Comparison of ENCODE assay signal across 10 cellular contexts in the genomic region with DNA sequence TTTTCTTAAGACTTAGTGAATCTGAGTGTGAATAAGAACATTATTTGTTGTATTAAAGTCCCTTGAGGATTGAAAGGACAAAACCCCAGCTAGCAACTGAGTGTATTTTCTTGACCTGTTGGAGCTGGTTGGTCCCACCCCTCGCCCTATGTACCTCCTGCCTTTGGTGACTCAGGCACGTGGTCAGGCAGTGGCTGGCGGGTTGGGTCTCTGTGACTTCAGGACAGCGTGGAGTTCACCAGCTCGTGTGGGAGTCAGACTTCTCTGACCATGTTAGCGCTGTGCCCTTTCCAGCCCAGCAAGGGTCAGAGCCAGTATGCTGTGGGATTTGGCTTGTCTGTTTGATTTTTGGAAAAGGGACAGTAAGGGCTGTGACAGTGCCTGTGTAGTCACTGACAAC.
DNase-seq lines count a peak whose midpoint lies in the region; ATAC-seq, FAIRE-seq and TF ChIP-seq lines count a peak whose summit lies in the region.
"Had no signal": no experiment of that assay in that cellular context is flagged by ENCODE, and none has a peak within 500 bp of the region (broad histone marks: within the 10 kb centered on the region; RNA-seq: fewer than 3 reads in every experiment).

No MANE protein-coding gene starts in this region.

- H3K36me3 ChIP-seq in neuronal stem cell (replicated peaks in 1 of 2; ENCODE audit: control insufficient read depth in 2 of 2, insufficient read depth in 2 of 2, low read length in 2 of 2), result peaks cover 2 to 60% of the 10 kb centered on the region in 2 donors
- peaks cover 31% of the 10 kb centered on the region for H3K36me3 ChIP-seq in effector memory CD4-positive, alpha-beta T cell (ENCODE audit: control insufficient read depth, insufficient read depth, low read length)

- no CpG with 5 or more reads among the region's 6 CpGs for WGBS in neuronal stem cell (ENCODE audit: extremely low coverage in 2 of 2, insufficient read length in 2 of 2, insufficient replicate concordance in 1 of 2), 2 donors

- H2AK5ac ChIP-seq in neuronal stem cell (ENCODE audit: low read depth, low read length), result no peak overlapping the region

- no peak overlapping the region for H4K91ac ChIP-seq in neuronal stem cell (ENCODE audit: low read depth, low read length, poor library complexity)

- H2BK12ac ChIP-seq in neuronal stem cell (ENCODE audit: low read length), result no peak overlapping the region

- no peak overlapping the region for H3K14ac ChIP-seq in neuronal stem cell (ENCODE audit: low read length)

- H3K79me1 ChIP-seq in neuronal stem cell (ENCODE audit: low read depth, low read length), result no peaks in the 10 kb centered on the region

- H3K9me3 ChIP-seq in neuronal stem cell (replicated peaks in 1 of 2; ENCODE audit: control insufficient read depth in 2 of 2, insufficient read depth in 1 of 2, low read depth in 1 of 2, low read length in 2 of 2), result no peaks in the 10 kb centered on the region
- no peaks in the 10 kb centered on the region for H3K9me3 ChIP-seq in effector memory CD4-positive, alpha-beta T cell (ENCODE audit: control insufficient read depth, low read length)

- peak; percentile 72 for FAIRE-seq in RCC 7860 (lab: Jason Lieb, UNC)
- FAIRE-seq: D721Med, endometrium had no signal

- H4K8ac ChIP-seq in neuronal stem cell (ENCODE audit: low read depth, low read length), result no peak overlapping the region

- H3K27ac ChIP-seq in neuronal stem cell (replicated peaks; ENCODE audit: low read length), result no peak overlapping the region
- no peak overlapping the region for H3K27ac ChIP-seq in effector memory CD4-positive, alpha-beta T cell (ENCODE audit: insufficient read depth, low read length, poor library complexity, severe bottlenecking)

- no peak overlapping the region for H2BK15ac ChIP-seq in neuronal stem cell (ENCODE audit: low read length)

- H2BK5ac ChIP-seq in neuronal stem cell (ENCODE audit: low read length), result no peak overlapping the region

- no peaks in the 10 kb centered on the region for H3K27me3 ChIP-seq in neuronal stem cell (ENCODE audit: control insufficient read depth in 3 of 3, insufficient read depth in 3 of 3, low read depth in 1 of 3, low read length in 3 of 3)
- H3K27me3 ChIP-seq in effector memory CD4-positive, alpha-beta T cell (replicated peaks; ENCODE audit: control insufficient read depth, insufficient read depth, low read length, poor library complexity, severe bottlenecking), result no peaks in the 10 kb centered on the region

- H3K23ac ChIP-seq in neuronal stem cell (ENCODE audit: low read depth, low read length, poor library complexity), result no peak overlapping the region

- H2BK120ac ChIP-seq in neuronal stem cell (ENCODE audit: low read depth, low read length), result no peak overlapping the region

- ATAC-seq in sciatic nerve (peak; percentile 78), SK-N-SH treated with all-trans-retinoic acid at 6 μM for 48 hours (no peak)

- intact Hi-C loops in sciatic nerve (cut with DNase I), result no loop called here

- H3K4me1 ChIP-seq in neuronal stem cell (ENCODE audit: control insufficient read depth in 2 of 2, insufficient read depth in 1 of 2, low read depth in 1 of 2, low read length in 2 of 2), result peaks cover 0 to 15% of the 10 kb centered on the region in 2 donors
- H3K4me1 ChIP-seq in effector memory CD4-positive, alpha-beta T cell (ENCODE audit: control insufficient read depth, insufficient read depth, low read length, poor library complexity, severe bottlenecking), result no peaks in the 10 kb centered on the region

- TF ChIP-seq CTCF in fibroblast of mammary gland (conservative IDR thresholded peaks at IDR 0.05; ENCODE audit: control insufficient read depth, insufficient read depth, low read depth, low read length), result no peak

- H3K4me2 ChIP-seq in neuronal stem cell (ENCODE audit: insufficient read depth, low read length, poor library complexity, severe bottlenecking), result no peak overlapping the region

- no peak overlapping the region for H3K9ac ChIP-seq in neuronal stem cell (ENCODE audit: low read depth, low read length, poor library complexity)

- H3K4me3 ChIP-seq in fibroblast of mammary gland (ENCODE audit: control insufficient read depth, low read depth, low read length), result no peak overlapping the region
- no peak overlapping the region for H3K4me3 ChIP-seq in neuronal stem cell (ENCODE audit: low read length in 2 of 2)
- H3K4me3 ChIP-seq in effector memory CD4-positive, alpha-beta T cell (ENCODE audit: insufficient read depth, low read depth, low read length, poor library complexity, severe bottlenecking), result no peak overlapping the region

- no peak overlapping the region for H3K4ac ChIP-seq in neuronal stem cell (ENCODE audit: low read length)

- DNase-seq in CD1c-positive myeloid dendritic cell (ENCODE audit: extremely low spot score) (peak; percentile 56), RCC 7860 (ENCODE audit: low spot score) (peak; percentile 59), fibroblast of mammary gland (ENCODE audit: low read depth) (peak; percentile 74), sciatic nerve (ENCODE audit: low spot score) (no peak), neuronal stem cell (ENCODE audit: low spot score) (no peak), H4 (ENCODE audit: low spot score) (no peak)
- no peak for DNase-seq in effector memory CD4-positive, alpha-beta T cell

- no peak overlapping the region for H3K18ac ChIP-seq in neuronal stem cell (ENCODE audit: low read length)

- no peak overlapping the region for H2AFZ ChIP-seq in neuronal stem cell (ENCODE audit: low read length)

TF ChIP-seq in SK-N-SH treated with all-trans-retinoic acid at 6 μM for 48 hours, 23 proteins besides CTCF, POLR2A, EP300 and RAD21:
- TF ChIP-seq, protein P1, sequence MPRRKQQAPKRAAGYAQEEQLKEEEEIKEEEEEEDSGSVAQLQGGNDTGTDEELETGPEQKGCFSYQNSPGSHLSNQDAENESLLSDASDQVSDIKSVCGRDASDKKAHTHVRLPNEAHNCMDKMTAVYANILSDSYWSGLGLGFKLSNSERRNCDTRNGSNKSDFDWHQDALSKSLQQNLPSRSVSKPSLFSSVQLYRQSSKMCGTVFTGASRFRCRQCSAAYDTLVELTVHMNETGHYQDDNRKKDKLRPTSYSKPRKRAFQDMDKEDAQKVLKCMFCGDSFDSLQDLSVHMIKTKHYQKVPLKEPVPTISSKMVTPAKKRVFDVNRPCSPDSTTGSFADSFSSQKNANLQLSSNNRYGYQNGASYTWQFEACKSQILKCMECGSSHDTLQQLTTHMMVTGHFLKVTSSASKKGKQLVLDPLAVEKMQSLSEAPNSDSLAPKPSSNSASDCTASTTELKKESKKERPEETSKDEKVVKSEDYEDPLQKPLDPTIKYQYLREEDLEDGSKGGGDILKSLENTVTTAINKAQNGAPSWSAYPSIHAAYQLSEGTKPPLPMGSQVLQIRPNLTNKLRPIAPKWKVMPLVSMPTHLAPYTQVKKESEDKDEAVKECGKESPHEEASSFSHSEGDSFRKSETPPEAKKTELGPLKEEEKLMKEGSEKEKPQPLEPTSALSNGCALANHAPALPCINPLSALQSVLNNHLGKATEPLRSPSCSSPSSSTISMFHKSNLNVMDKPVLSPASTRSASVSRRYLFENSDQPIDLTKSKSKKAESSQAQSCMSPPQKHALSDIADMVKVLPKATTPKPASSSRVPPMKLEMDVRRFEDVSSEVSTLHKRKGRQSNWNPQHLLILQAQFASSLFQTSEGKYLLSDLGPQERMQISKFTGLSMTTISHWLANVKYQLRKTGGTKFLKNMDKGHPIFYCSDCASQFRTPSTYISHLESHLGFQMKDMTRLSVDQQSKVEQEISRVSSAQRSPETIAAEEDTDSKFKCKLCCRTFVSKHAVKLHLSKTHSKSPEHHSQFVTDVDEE (CRISPR knock-in tag; IDR thresholded peaks at IDR 0.05), result no peak
- TF ChIP-seq ZNF565 (CRISPR knock-in tag; conservative IDR thresholded peaks at IDR 0.05; ENCODE audit: low read depth), result no peak

Comparison
In these comparisons a context has a peak if more than half of its experiments do, and no peak if none do; other contexts are left out.
1. DNase-seq: peak in CD1c-positive myeloid dendritic cell (single experiment), RCC 7860 (single experiment) and fibroblast of mammary gland (single experiment); none in sciatic nerve (single experiment), neuronal stem cell (single experiment), H4 (single experiment) and effector memory CD4-positive, alpha-beta T cell (0 of 3).